Comparison of ENCODE assay signal across 8 cellular contexts in genomic region chr1:8987881-8988617, GRCh38. TPM values are rescaled to one million over a fixed set of nuclear protein-coding genes. Genes with fewer than 3 reads are reported as not detected.
DNase-seq lines count a peak whose midpoint lies in the region; ATAC-seq and TF ChIP-seq lines count a peak whose summit lies in the region.

No MANE protein-coding gene starts in this region.

- no peaks in the 10 kb centered on the region for H3K27me3 ChIP-seq in esophagus muscularis mucosa

- no peak for TF ChIP-seq EP300 in esophagus muscularis mucosa (IDR thresholded peaks at IDR 0.05)

- no peaks in the 10 kb centered on the region for H3K9me3 Mint-ChIP-seq in natural killer cell treated with Interleukin-12 subunit alpha and Interleukin-12 subunit beta and Interleukin-15 and Interleukin-18, amount 100 ng/mL, for 72 hours

- peak overlapping the region in 1 of 2 donors; percentile 53 for H3K27ac Mint-ChIP-seq in natural killer cell treated with Interleukin-12 subunit alpha and Interleukin-12 subunit beta and Interleukin-15 and Interleukin-18, amount 100 ng/mL, for 72 hours

- intact Hi-C loops in esophagus muscularis mucosa (cut with DNase I), result loop anchor here (1.0 to 5.0 kb wide), 2 partner anchors 70 to 126 kb away; no protein-coding TSS in a partner anchor

- TF ChIP-seq CTCF in esophagus muscularis mucosa (IDR thresholded peaks at IDR 0.05), result peak; percentile 91 to 97 (median 94)

- no peaks in the 10 kb centered on the region for H3K9me3 ChIP-seq in esophagus muscularis mucosa

- H3K4me3 Mint-ChIP-seq in natural killer cell treated with Interleukin-12 subunit alpha and Interleukin-12 subunit beta and Interleukin-15 and Interleukin-18, amount 100 ng/mL, for 72 hours, result no peak overlapping the region

- DNase-seq in NCI-H1436 (lab: John Stamatoyannopoulos, UW) (peak; percentile 13), NCI-H1436 treated with DMSO at 0.1 percent for 48 hours (lab: John Stamatoyannopoulos, UW) (no peak), NCI-H69 (lab: John Stamatoyannopoulos, UW) (peak; percentile 7), activated T-cell treated with anti-CD3 and anti-CD28 coated beads for 4 hours (peak; percentile 68), esophagus muscularis mucosa (ENCODE audit: extremely low spot score) (no peak), substantia nigra (lab: John Stamatoyannopoulos, UW) (peak in 45 of 49 donors; percentile 12 to 78 (median 52))
- peak; percentile 71 for DNase-seq in natural killer cell treated with Interleukin-12 subunit alpha and Interleukin-12 subunit beta and Interleukin-15 and Interleukin-18, amount 100 ng/mL, for 72 hours (ENCODE audit: low spot score)

- WGBS in esophagus muscularis mucosa, result 32% methylated on average over 8 of the region's 9 CpGs

- H3K4me3 ChIP-seq in esophagus muscularis mucosa, result no peak overlapping the region

- peaks cover 13 to 31% (median 26%) of the 10 kb centered on the region in 4 donors for H3K4me1 ChIP-seq in esophagus muscularis mucosa

- H3K36me3 Mint-ChIP-seq in natural killer cell treated with Interleukin-12 subunit alpha and Interleukin-12 subunit beta and Interleukin-15 and Interleukin-18, amount 100 ng/mL, for 72 hours, result no peaks in the 10 kb centered on the region

- peaks cover 4 to 5% of the 10 kb centered on the region in 2 donors for H3K4me1 Mint-ChIP-seq in natural killer cell treated with Interleukin-12 subunit alpha and Interleukin-12 subunit beta and Interleukin-15 and Interleukin-18, amount 100 ng/mL, for 72 hours (ENCODE audit: low read depth in 2 of 2)

- H3K36me3 ChIP-seq in esophagus muscularis mucosa, result no peaks in the 10 kb centered on the region

- H3K27me3 Mint-ChIP-seq in natural killer cell treated with Interleukin-12 subunit alpha and Interleukin-12 subunit beta and Interleukin-15 and Interleukin-18, amount 100 ng/mL, for 72 hours, result peaks cover 0 to 3% of the 10 kb centered on the region in 2 donors

- no peak for TF ChIP-seq POLR2A in esophagus muscularis mucosa (IDR thresholded peaks at IDR 0.05; ENCODE audit: low read depth)

- H3K27ac ChIP-seq in esophagus muscularis mucosa (replicated peaks in 1 of 4) (peak overlapping the region; percentile 40 to 76 (median 54)), substantia nigra (ENCODE audit: low read depth, low read length, poor library complexity, severe bottlenecking) (peak overlapping the region; percentile 67)

- ATAC-seq in natural killer cell treated with Interleukin-12 subunit alpha and Interleukin-12 subunit beta and Interleukin-15 and Interleukin-18, amount 100 ng/mL, for 72 hours, result peak; percentile 69 to 80
- no peak for ATAC-seq in HG02642 (IDR thresholded peaks at IDR 0.05; ENCODE audit: poor library complexity, unreplicated experiment)

RNA-seq across cellular contexts. Expression of gene SLC2A7, which starts 38.2 kb away (rescaled TPM):
- not detected for total RNA-seq in esophagus muscularis mucosa
- total RNA-seq in natural killer cell treated with Interleukin-12 subunit alpha and Interleukin-12 subunit beta and Interleukin-15 and Interleukin-18, amount 100 ng/mL, for 72 hours, result not detected

RNA-seq across cellular contexts. Expression of gene CA6, which starts 42.4 kb away (rescaled TPM):
- total RNA-seq in esophagus muscularis mucosa, result not detected
- not detected for total RNA-seq in natural killer cell treated with Interleukin-12 subunit alpha and Interleukin-12 subunit beta and Interleukin-15 and Interleukin-18, amount 100 ng/mL, for 72 hours

Comparison
In these comparisons a context has a peak if more than half of its experiments do, and no peak if none do; other contexts are left out.
1. DNase-seq: peak in NCI-H1436 (single experiment), NCI-H69 (single experiment), activated T-cell treated with anti-CD3 and anti-CD28 coated beads for 4 hours (single experiment), natural killer cell treated with Interleukin-12 subunit alpha and Interleukin-12 subunit beta and Interleukin-15 and Interleukin-18, amount 100 ng/mL, for 72 hours (single experiment) and substantia nigra (45 of 49); none in NCI-H1436 treated with DMSO at 0.1 percent for 48 hours (single experiment) and esophagus muscularis mucosa (single experiment).